Comparison of ENCODE assay signal across 14 cellular contexts in the genomic region with DNA sequence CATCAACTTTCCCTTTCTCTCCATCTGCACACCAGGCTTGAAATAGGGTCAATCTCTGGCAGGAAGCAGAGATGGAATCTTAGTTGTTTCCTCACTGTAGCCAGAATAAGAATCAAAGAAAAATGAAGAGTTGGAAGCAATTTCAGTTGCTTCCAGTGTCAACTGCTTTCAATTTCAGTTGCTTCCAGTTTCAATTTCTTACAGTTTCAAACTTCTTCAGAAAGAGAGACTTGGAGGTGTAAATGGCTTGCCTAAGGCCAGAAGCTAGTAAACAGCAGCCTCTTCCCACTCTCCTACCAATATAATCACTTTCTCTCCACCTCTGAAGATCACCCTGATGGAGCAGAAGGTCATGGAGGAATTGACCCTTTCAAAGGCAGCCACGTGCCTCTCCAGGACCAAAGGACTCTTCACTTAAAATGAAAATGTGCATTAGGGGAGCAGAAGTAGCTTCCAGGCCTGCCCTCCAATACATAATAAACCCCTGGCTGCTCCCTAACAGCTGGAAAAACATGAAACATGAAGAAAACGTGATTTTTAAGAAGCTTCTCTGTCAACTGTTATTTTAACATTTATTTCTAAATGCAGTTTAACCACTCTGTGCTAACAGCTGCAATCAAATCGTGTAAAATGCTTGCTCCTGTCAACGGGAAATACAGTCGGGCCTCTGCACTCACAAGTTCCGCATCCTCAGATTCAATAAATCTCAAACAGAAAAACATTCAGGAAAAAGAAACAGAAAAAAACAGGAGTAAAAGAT.
DNase-seq lines count a peak whose midpoint lies in the region; ATAC-seq and TF ChIP-seq lines count a peak whose summit lies in the region.
"Had no signal": no experiment of that assay in that cellular context is flagged by ENCODE, and none has a peak within 500 bp of the region (broad histone marks: within the 10 kb centered on the region; RNA-seq: fewer than 3 reads in every experiment).

No MANE protein-coding gene starts in this region.

- no peak overlapping the region for H3K27ac Mint-ChIP-seq in activated CD4-positive, alpha-beta T cell treated with anti-CD3 and anti-CD28 coated beads for 36 hours
- H3K27ac Mint-ChIP-seq: activated naive CD8-positive, alpha-beta T cell treated with anti-CD3 and anti-CD28 coated beads, Interleukin-2, amount 50 U/mL, for 24 hours; dendritic cell treated with granulocyte-macrophage colony-stimulating factor and Interleukin-4, amounts not matched to agents 40 ng/mL and 50 ng/mL, for 4 days had no signal

- TF ChIP-seq CTCF in brain microvascular endothelial cell (IDR thresholded peaks at IDR 0.05; ENCODE audit: low read depth, low read length, missing control alignments), result no peak

- POLR2A ChIA-PET in activated CD4-positive, alpha-beta T cell treated with anti-CD3 and anti-CD28 coated beads for 36 hours (lab: Charles Lee), result no interaction called here

- no peak for DNase-seq in sciatic nerve (ENCODE audit: low spot score)
- no peak for DNase-seq in activated CD4-positive, alpha-beta T cell treated with anti-CD3 and anti-CD28 coated beads for 36 hours
- no peak for DNase-seq in brain microvascular endothelial cell
- DNase-seq in activated CD4-positive, alpha-beta T cell treated with anti-CD3 and anti-CD28 coated beads, Interleukin-2, amount 50 U/mL, for 1 hour, result no peak
- DNase-seq: activated naive CD8-positive, alpha-beta T cell treated with anti-CD3 and anti-CD28 coated beads, Interleukin-2, amount 50 U/mL, for 24 hours; islet precursor cell; NCI-H1930 had no signal

- no peak overlapping the region for H3K27ac ChIP-seq in brain microvascular endothelial cell
- H3K27ac ChIP-seq: suprapubic skin had no signal

- no peaks in the 10 kb centered on the region for H3K36me3 Mint-ChIP-seq in activated CD4-positive, alpha-beta T cell treated with anti-CD3 and anti-CD28 coated beads for 36 hours (ENCODE audit: low read depth)

- H3K36me3 ChIP-seq in brain microvascular endothelial cell (replicated peaks), result no peaks in the 10 kb centered on the region
- H3K36me3 ChIP-seq: suprapubic skin had no signal

- no peak overlapping the region for H3K4me3 ChIP-seq in brain microvascular endothelial cell (ENCODE audit: low read depth, low read length)
- H3K4me3 ChIP-seq: suprapubic skin had no signal

- H3K27me3 ChIP-seq in brain microvascular endothelial cell (replicated peaks), result no peaks in the 10 kb centered on the region
- H3K27me3 ChIP-seq: suprapubic skin had no signal

- no peak overlapping the region for H3K4me3 Mint-ChIP-seq in activated CD4-positive, alpha-beta T cell treated with anti-CD3 and anti-CD28 coated beads for 36 hours
- H3K4me3 Mint-ChIP-seq: activated naive CD8-positive, alpha-beta T cell treated with anti-CD3 and anti-CD28 coated beads, Interleukin-2, amount 50 U/mL, for 24 hours; dendritic cell treated with granulocyte-macrophage colony-stimulating factor and Interleukin-4, amounts not matched to agents 40 ng/mL and 50 ng/mL, for 4 days had no signal

- no peaks in the 10 kb centered on the region for H3K27me3 Mint-ChIP-seq in activated CD4-positive, alpha-beta T cell treated with anti-CD3 and anti-CD28 coated beads for 36 hours
- H3K27me3 Mint-ChIP-seq: activated naive CD8-positive, alpha-beta T cell treated with anti-CD3 and anti-CD28 coated beads, Interleukin-2, amount 50 U/mL, for 24 hours; dendritic cell treated with granulocyte-macrophage colony-stimulating factor and Interleukin-4, amounts not matched to agents 40 ng/mL and 50 ng/mL, for 4 days had no signal

- H3K9me3 Mint-ChIP-seq in activated CD4-positive, alpha-beta T cell treated with anti-CD3 and anti-CD28 coated beads for 36 hours (ENCODE audit: low read depth), result peaks cover 7% of the 10 kb centered on the region
- H3K9me3 Mint-ChIP-seq: activated naive CD8-positive, alpha-beta T cell treated with anti-CD3 and anti-CD28 coated beads, Interleukin-2, amount 50 U/mL, for 24 hours; dendritic cell treated with granulocyte-macrophage colony-stimulating factor and Interleukin-4, amounts not matched to agents 40 ng/mL and 50 ng/mL, for 4 days had no signal

- CTCF ChIA-PET in activated CD4-positive, alpha-beta T cell treated with anti-CD3 and anti-CD28 coated beads for 36 hours (lab: Charles Lee), result interaction anchor here (0.6 kb wide), 1 partner anchor 11 kb away, joined by 3 read pairs; no protein-coding TSS in a partner anchor

- in situ Hi-C loops in brain microvascular endothelial cell (cut with HindIII; ENCODE audit: low pct_ligation_motif_present, low sequenced_read_pairs), result no loop called here

- ATAC-seq in GM19025 (IDR thresholded peaks at IDR 0.05; ENCODE audit: low read depth, unreplicated experiment) (peak; percentile 71), GM21786 (IDR thresholded peaks at IDR 0.05; ENCODE audit: unreplicated experiment) (peak; percentile 62), HG03457 (IDR thresholded peaks at IDR 0.05; ENCODE audit: unreplicated experiment) (peak; percentile 66), sciatic nerve (peak; percentile 63), HG03439 (IDR thresholded peaks at IDR 0.05; ENCODE audit: unreplicated experiment) (no peak)
- ATAC-seq in activated CD4-positive, alpha-beta T cell treated with anti-CD3 and anti-CD28 coated beads for 36 hours, result no peak
- ATAC-seq: activated naive CD8-positive, alpha-beta T cell treated with anti-CD3 and anti-CD28 coated beads, Interleukin-2, amount 50 U/mL, for 24 hours; HCT116 had no signal

- intact Hi-C loops in sciatic nerve (cut with DNase I), result no loop called here
- intact Hi-C loops in activated CD4-positive, alpha-beta T cell treated with anti-CD3 and anti-CD28 coated beads for 36 hours (cut with DNase I, micrococcal nuclease), result no loop called here

- no peaks in the 10 kb centered on the region for H3K4me1 Mint-ChIP-seq in activated CD4-positive, alpha-beta T cell treated with anti-CD3 and anti-CD28 coated beads for 36 hours
- H3K4me1 Mint-ChIP-seq: activated naive CD8-positive, alpha-beta T cell treated with anti-CD3 and anti-CD28 coated beads, Interleukin-2, amount 50 U/mL, for 24 hours had no signal

Comparison
In these comparisons a context has a peak if more than half of its experiments do, and no peak if none do; other contexts are left out.
1. ATAC-seq: peak in GM19025 (single experiment), GM21786 (single experiment), HG03457 (single experiment) and sciatic nerve (single experiment); none in activated CD4-positive, alpha-beta T cell treated with anti-CD3 and anti-CD28 coated beads for 36 hours (single experiment) and HG03439 (single experiment).